Comparison of ENCODE assay signal across 18 cellular contexts in the genomic region with DNA sequence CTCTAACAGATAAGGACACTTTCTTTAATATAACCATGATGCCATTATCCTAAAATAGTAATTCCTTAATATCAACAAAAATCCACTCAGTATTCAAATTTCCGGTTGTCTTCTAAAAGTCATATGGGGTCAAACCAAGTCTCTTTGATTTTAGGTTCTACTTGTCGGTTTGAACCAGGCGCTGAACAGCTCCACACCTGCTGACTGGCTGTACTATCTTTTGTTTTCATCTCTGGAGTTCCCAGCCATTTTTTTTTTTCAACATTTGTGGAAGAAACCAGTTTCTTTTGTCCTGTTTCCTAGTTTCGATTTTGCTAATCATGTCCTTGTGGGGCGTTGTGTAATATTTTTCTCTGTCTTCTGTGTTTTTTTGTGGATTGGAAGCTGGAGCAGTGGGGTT. TPM values are rescaled to one million over a fixed set of nuclear protein-coding genes. Genes with fewer than 3 reads are reported as not detected.
"Had no signal": no experiment of that assay in that cellular context is flagged by ENCODE, and none has a peak within 500 bp of the region (broad histone marks: within the 10 kb centered on the region; RNA-seq: fewer than 3 reads in every experiment).

No MANE protein-coding gene starts in this region.

- H3K9me3 ChIP-seq: ascending aorta, ovary, thoracic aorta had no signal

- H3K27ac ChIP-seq: ascending aorta, dorsolateral prefrontal cortex, hepatocyte, left lung, ovary, thoracic aorta, WERI-Rb-1 had no signal

- H3K4me1 ChIP-seq: ascending aorta, left lung had no signal

- ATAC-seq: activated CD8-positive, alpha-beta memory T cell treated with anti-CD3 and anti-CD28 coated beads, Interleukin-2, amount 10 ng/mL, durations not matched to agents 7 days and 5 days; activated naive CD8-positive, alpha-beta T cell treated with anti-CD3 and anti-CD28 coated beads, Interleukin-2, amount 50 U/mL, for 24 hours; left lung; stimulated activated effector memory CD8-positive, alpha-beta T cell treated with anti-CD3 and anti-CD28 coated beads, Interleukin-12 subunit alpha, Interleukin-12 subunit beta, amount 100 ng/mL, for 72 hours had no signal

- H3K79me2 ChIP-seq: hepatocyte had no signal

- H3K4me2 ChIP-seq: hepatocyte had no signal

- H2AFZ ChIP-seq: hepatocyte had no signal

- DNase-seq: activated CD4-positive, alpha-beta T cell treated with anti-CD3 and anti-CD28 coated beads, Interleukin-2, amount 50 U/mL, for 48 hours; activated CD8-positive, alpha-beta memory T cell treated with anti-CD3 and anti-CD28 coated beads, Interleukin-2, amount 10 ng/mL, durations not matched to agents 7 days and 5 days; activated naive CD4-positive, alpha-beta T cell treated with anti-CD3 and anti-CD28 coated beads for 36 hours; activated naive CD8-positive, alpha-beta T cell treated with anti-CD3 and anti-CD28 coated beads, Interleukin-2, amount 50 U/mL, for 24 hours; activated T-cell treated with anti-CD3 and anti-CD28 coated beads, Interleukin-2, amount 50 U/mL, for 1 hour; dorsolateral prefrontal cortex; kidney; left lung; naive B cell; ovary; WERI-Rb-1 had no signal

- H3K27me3 ChIP-seq: ascending aorta, ovary had no signal

- H3K4me3 ChIP-seq: ascending aorta, dorsolateral prefrontal cortex, hepatocyte, left lung, ovary, thoracic aorta had no signal

- H3K36me3 ChIP-seq: ascending aorta, left lung, ovary, thoracic aorta, WERI-Rb-1 had no signal

RNA-seq across cellular contexts. Expression of a gene that starts 50.1 kb away (rescaled TPM):
- total RNA-seq: activated CD8-positive, alpha-beta memory T cell treated with anti-CD3 and anti-CD28 coated beads, Interleukin-2, amount 10 ng/mL, durations not matched to agents 7 days and 5 days; activated naive CD4-positive, alpha-beta T cell treated with anti-CD3 and anti-CD28 coated beads for 36 hours; activated T-helper 2 cell treated with anti-CD3 and anti-CD28 coated beads, Interferon-gamma antibody, Interleukin-2, Interleukin-4, amounts not matched to agents 10 μg/mL and 5 μg/mL and 100 μg/mL, durations not matched to agents 14 hours and 24 hours and 36 hours; glomerular endothelial cell; mononuclear cell had no signal
